Comparison of ENCODE assay signal across 18 cellular contexts in genomic region chr18:76941284-76941683, GRCh38.
"Had no signal": no experiment of that assay in that cellular context is flagged by ENCODE, and none has a peak within 500 bp of the region (broad histone marks: within the 10 kb centered on the region; RNA-seq: fewer than 3 reads in every experiment).

No MANE protein-coding gene starts in this region.

- H3K4me1 Mint-ChIP-seq: endodermal cell had no signal

- H3K27me3 Mint-ChIP-seq: naive B cell had no signal

- H3K4me1 ChIP-seq: foreskin keratinocyte, psoas muscle had no signal

- H3K9me3 ChIP-seq: psoas muscle had no signal

- H3K27ac ChIP-seq: coronary artery, foreskin keratinocyte, psoas muscle had no signal

- DNase-seq: effector CD4-positive, alpha-beta T cell; endodermal cell; erythroblast; foreskin keratinocyte; kidney; left cardiac atrium; left ventricle myocardium superior; mesenchymal stem cell; midbrain; naive B cell; psoas muscle; stimulated activated CD4-positive, alpha-beta T cell treated with anti-CD3 and anti-CD28 coated beads, Interleukin-12 subunit alpha, Interleukin-12 subunit beta, amount 100 ng/mL, for 4 hours; stimulated activated naive CD4-positive, alpha-beta T cell; trophoblast cell had no signal

- H3K4me3 Mint-ChIP-seq: endodermal cell, naive B cell, nephron had no signal

- H3K27ac Mint-ChIP-seq: endodermal cell had no signal

- H3K4me3 ChIP-seq: coronary artery, lung, psoas muscle had no signal

- ATAC-seq: foreskin keratinocyte, left cardiac atrium, left ventricle myocardium superior, psoas muscle, sciatic nerve had no signal

- H3K27me3 ChIP-seq: foreskin keratinocyte had no signal
